8 cellular contexts compared by ENCODE assay signal in the genomic region with DNA sequence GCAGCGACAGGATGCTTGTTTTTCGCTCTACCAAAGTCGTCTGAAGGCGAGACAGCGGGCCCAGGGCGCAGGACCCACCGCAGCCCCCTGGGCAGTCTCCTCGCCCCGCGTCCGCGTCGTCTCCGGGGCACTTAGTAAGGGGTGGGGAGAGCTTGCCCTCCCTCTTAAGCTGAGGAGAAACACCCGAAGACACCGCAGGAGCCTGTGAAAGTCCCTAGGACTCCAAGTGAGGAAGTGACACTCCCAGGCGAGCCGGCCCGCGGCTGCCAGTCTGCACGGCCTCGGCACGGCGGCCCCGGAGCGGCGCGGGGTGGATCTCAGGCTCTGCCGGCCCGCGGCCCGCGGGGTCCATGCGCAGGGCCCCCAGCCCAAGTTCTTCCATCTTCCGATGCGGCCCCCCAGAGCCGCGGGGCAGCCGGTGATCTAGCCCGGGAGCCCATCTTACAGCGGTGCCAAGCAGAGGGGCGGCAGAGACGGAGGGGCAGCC. TPM values are rescaled to one million over a fixed set of nuclear protein-coding genes. Genes with fewer than 3 reads are reported as not detected.
A peak's percentile ranks its signal among the peaks of the same experiment; 100 is the strongest.
DNase-seq lines count a peak whose midpoint lies in the region; ATAC-seq, FAIRE-seq and TF ChIP-seq lines count a peak whose summit lies in the region.

No MANE protein-coding gene starts in this region.

- DNase-seq in A549 (ENCODE audit: low read depth in 1 of 2, low spot score in 1 of 2), result peak; percentile 32 to 37
- peak; percentile 72 to 85 (median 74) for DNase-seq in Peyer's patch
- peak; percentile 18 to 58 (median 44) for DNase-seq in activated naive CD4-positive, alpha-beta T cell (lab: John Stamatoyannopoulos, UW)
- peak; percentile 72 for DNase-seq in left cardiac atrium
- no peak for DNase-seq in gastrocnemius medialis
- no peak for DNase-seq in epidermal melanocyte (ENCODE audit: insufficient read length, low spot score)

- in situ Hi-C loops in gastrocnemius medialis (cut with MboI; ENCODE audit: low sequenced_read_pairs in 4 of 4), result loop anchor here in 3 of 4 donors (25.0 kb wide), 1 partner anchor 393 kb away; a partner anchor contains a TSS

- H3K4me2 ChIP-seq in A549, result peak overlapping the region; percentile 84

- TF ChIP-seq EP300 in A549 (IDR thresholded peaks at IDR 0.05), result no peak

- H3K4me1 ChIP-seq in A549 (peaks cover 14% of the 10 kb centered on the region), Peyer's patch (peaks cover 0 to 15% (median 11%) of the 10 kb centered on the region in 4 donors), gastrocnemius medialis (peaks cover 6 to 15% of the 10 kb centered on the region in 2 donors)

- ATAC-seq in A549, result peak; percentile 85 to 86
- peak; percentile 65 for ATAC-seq in GM18858 (IDR thresholded peaks at IDR 0.05; ENCODE audit: unreplicated experiment)
- ATAC-seq in HG03039 (IDR thresholded peaks at IDR 0.05; ENCODE audit: unreplicated experiment), result peak; percentile 59
- peak; percentile 64 to 80 for ATAC-seq in left cardiac atrium
- peak; percentile 68 to 77 for ATAC-seq in gastrocnemius medialis

- no peak for FAIRE-seq in A549 (lab: Jason Lieb, UNC)

- POLR2A ChIA-PET in A549 (lab: Yijun Ruan, JAX), result interaction anchor here (1.4 to 2.8 kb wide), 5 partner anchors 11 to 204 kb away, joined by 4 to 14 read pairs (median 6); a partner anchor contains a TSS

- CTCF ChIA-PET in A549 (lab: Yijun Ruan, JAX), result interaction anchor here (1.1 to 1.6 kb wide), 4 partner anchors 9 to 53 kb away, joined by 3 to 7 read pairs (median 4); no protein-coding TSS in a partner anchor

- TF ChIP-seq CTCF in A549 (IDR thresholded peaks at IDR 0.05) (no peak), Peyer's patch (IDR thresholded peaks at IDR 0.05) (no peak), gastrocnemius medialis (IDR thresholded peaks at IDR 0.05 in 4 of 5, conservative IDR thresholded peaks at IDR 0.05 in 1 of 5) (no peak)

- H3K27ac ChIP-seq in A549 (peak overlapping the region; percentile 72 to 88), Peyer's patch (peak overlapping the region; percentile 82 to 94 (median 88)), gastrocnemius medialis (peak overlapping the region; percentile 67 to 82 (median 74))

- TF ChIP-seq RAD21 in A549 (conservative IDR thresholded peaks at IDR 0.05 in 1 of 2, IDR thresholded peaks at IDR 0.05 in 1 of 2), result no peak

- H3K36me3 ChIP-seq in Peyer's patch (no peaks in the 10 kb centered on the region), gastrocnemius medialis (no peaks in the 10 kb centered on the region)

- WGBS in A549 (ENCODE audit: missing lambda C conversion rate), result 0% methylated on average over 20 of the region's 43 CpGs

- no peaks in the 10 kb centered on the region for H3K9me3 ChIP-seq in A549
- no peaks in the 10 kb centered on the region for H3K9me3 ChIP-seq in Peyer's patch
- H3K9me3 ChIP-seq in gastrocnemius medialis, result no peaks in the 10 kb centered on the region

- TF ChIP-seq POLR2A in A549 (IDR thresholded peaks at IDR 0.05; ENCODE audit: low read length) (no peak), Peyer's patch (IDR thresholded peaks at IDR 0.05) (no peak), gastrocnemius medialis (IDR thresholded peaks at IDR 0.05) (peak in 1 of 2 donors; percentile 17)

- H3K4me3 ChIP-seq in A549 (peak overlapping the region; percentile 76), Peyer's patch (peak overlapping the region; percentile 58 to 82 (median 69)), gastrocnemius medialis (peak overlapping the region; percentile 64 to 88 (median 76))

- intact Hi-C loops in left cardiac atrium (cut with DNase I) (loop anchor here in 1 of 2 donors (10.0 kb wide), 1 partner anchor 170 kb away; a partner anchor contains a TSS), gastrocnemius medialis (cut with DNase I; ENCODE audit: low total_unique reads) (loop anchor here (1.0 to 10.0 kb wide), 3 partner anchors 29 to 60 kb away; a partner anchor contains a TSS)

- no peaks in the 10 kb centered on the region for H3K27me3 ChIP-seq in Peyer's patch
- no peaks in the 10 kb centered on the region for H3K27me3 ChIP-seq in gastrocnemius medialis

TF ChIP-seq in A549, 52 proteins besides CTCF, POLR2A, EP300 and RAD21:
- TF ChIP-seq EHF (CRISPR knock-in tag; IDR thresholded peaks at IDR 0.05) (no peak), HOXA7 (CRISPR knock-in tag; IDR thresholded peaks at IDR 0.05) (no peak), KDM1A (IDR thresholded peaks at IDR 0.05; ENCODE audit: low read depth) (no peak), PHF8 (IDR thresholded peaks at IDR 0.05; ENCODE audit: borderline replicate concordance, low read depth) (no peak), ZFP36 (IDR thresholded peaks at IDR 0.05; ENCODE audit: borderline replicate concordance, partially characterized antibody) (no peak)
- TF ChIP-seq, protein P1, sequence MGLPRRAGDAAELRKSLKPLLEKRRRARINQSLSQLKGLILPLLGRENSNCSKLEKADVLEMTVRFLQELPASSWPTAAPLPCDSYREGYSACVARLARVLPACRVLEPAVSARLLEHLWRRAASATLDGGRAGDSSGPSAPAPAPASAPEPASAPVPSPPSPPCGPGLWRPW (IDR thresholded peaks at IDR 0.05), result no peak
- TF ChIP-seq, protein P2, sequence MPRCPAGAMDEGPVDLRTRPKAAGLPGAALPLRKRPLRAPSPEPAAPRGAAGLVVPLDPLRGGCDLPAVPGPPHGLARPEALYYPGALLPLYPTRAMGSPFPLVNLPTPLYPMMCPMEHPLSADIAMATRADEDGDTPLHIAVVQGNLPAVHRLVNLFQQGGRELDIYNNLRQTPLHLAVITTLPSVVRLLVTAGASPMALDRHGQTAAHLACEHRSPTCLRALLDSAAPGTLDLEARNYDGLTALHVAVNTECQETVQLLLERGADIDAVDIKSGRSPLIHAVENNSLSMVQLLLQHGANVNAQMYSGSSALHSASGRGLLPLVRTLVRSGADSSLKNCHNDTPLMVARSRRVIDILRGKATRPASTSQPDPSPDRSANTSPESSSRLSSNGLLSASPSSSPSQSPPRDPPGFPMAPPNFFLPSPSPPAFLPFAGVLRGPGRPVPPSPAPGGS (IDR thresholded peaks at IDR 0.05), result no peak
- TF ChIP-seq, protein P3, sequence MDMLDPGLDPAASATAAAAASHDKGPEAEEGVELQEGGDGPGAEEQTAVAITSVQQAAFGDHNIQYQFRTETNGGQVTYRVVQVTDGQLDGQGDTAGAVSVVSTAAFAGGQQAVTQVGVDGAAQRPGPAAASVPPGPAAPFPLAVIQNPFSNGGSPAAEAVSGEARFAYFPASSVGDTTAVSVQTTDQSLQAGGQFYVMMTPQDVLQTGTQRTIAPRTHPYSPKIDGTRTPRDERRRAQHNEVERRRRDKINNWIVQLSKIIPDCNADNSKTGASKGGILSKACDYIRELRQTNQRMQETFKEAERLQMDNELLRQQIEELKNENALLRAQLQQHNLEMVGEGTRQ (IDR thresholded peaks at IDR 0.05), result no peak

RNA-seq across cellular contexts. Expression of a gene that starts 0.3 kb away (rescaled TPM):
- polyA plus RNA-seq in A549 (2011; rRNA removed), result 1.3 and 1.4 TPM in 2 replicates
- polyA plus RNA-seq in A549 (2012; cell fraction: cytosol; rRNA removed), result 0.26 and 0.31 TPM in 2 replicates
- 0.16 and 0.21 TPM in 2 replicates for polyA plus RNA-seq in A549 (2012; cell fraction: nucleus; rRNA removed)
- 0.68 to 0.94 TPM (median 0.93 TPM) in 3 replicates for polyA plus RNA-seq in A549 (2017; fragmentation: RNase III; extraction: RNeasy Plus Mini Kit Qiagen cat#74134 plus additional on column Dnase treatment)
- 3.3 and 4.8 TPM in 2 replicates for polyA minus RNA-seq in A549 (2011; rRNA and poly(A)+ RNA removed)
- total RNA-seq in Peyer's patch, result 10 to 100 TPM in 2 of 4 donors, 1 to 10 TPM in 2; 4.7 to 19.0 (median 10.1) TPM
- total RNA-seq in left cardiac atrium, result 10 to 100 TPM; 33.5 to 44.0 TPM
- total RNA-seq in gastrocnemius medialis, result 1 to 10 TPM; 6.2 to 9.7 (median 7.3) TPM

RNA-seq across cellular contexts. Expression of a gene that starts 53.8 kb away (rescaled TPM):
- 134 and 193 TPM in 2 replicates for polyA plus RNA-seq in A549 (2011; rRNA removed)
- polyA plus RNA-seq in A549 (2012; cell fraction: cytosol; rRNA removed), result 79.4 and 85.4 TPM in 2 replicates
- polyA plus RNA-seq in A549 (2012; cell fraction: nucleus; rRNA removed), result 41.2 and 64.4 TPM in 2 replicates
- polyA plus RNA-seq in A549 (2017; fragmentation: RNase III; extraction: RNeasy Plus Mini Kit Qiagen cat#74134 plus additional on column Dnase treatment), result 95.1 to 101 TPM (median 98.6 TPM) in 3 replicates
- polyA minus RNA-seq in A549 (2011; rRNA and poly(A)+ RNA removed), result 107 and 108 TPM in 2 replicates
- total RNA-seq in Peyer's patch, result 10 to 100 TPM; 10.7 to 59.9 (median 47.9) TPM
- total RNA-seq in left cardiac atrium, result 10 to 100 TPM; 13.3 to 15.9 TPM
- total RNA-seq in gastrocnemius medialis, result 10 to 100 TPM in 1 of 4 donors, 1 to 10 TPM in 3; 5.7 to 13.4 (median 7.7) TPM

Comparison
In these comparisons a context has a peak if more than half of its experiments do, and no peak if none do; other contexts are left out.
1. DNase-seq: peak in A549 (2 of 2), Peyer's patch (3 of 3), activated naive CD4-positive, alpha-beta T cell (4 of 4) and left cardiac atrium (single experiment); none in gastrocnemius medialis (0 of 2) and epidermal melanocyte (single experiment).
2. Peak in every context shown above with its lines, with median percentiles within 50 percentile points of each other: ATAC-seq, H3K27ac ChIP-seq and H3K4me3 ChIP-seq.